Comparison of ENCODE assay signal across 13 cellular contexts in genomic region chr2:231664727-231665126, GRCh38. TPM values are rescaled to one million over a fixed set of nuclear protein-coding genes. Genes with fewer than 3 reads are reported as not detected.
DNase-seq lines count a peak whose midpoint lies in the region; TF ChIP-seq lines count a peak whose summit lies in the region.
"Had no signal": no experiment of that assay in that cellular context is flagged by ENCODE, and none has a peak within 500 bp of the region (broad histone marks: within the 10 kb centered on the region; RNA-seq: fewer than 3 reads in every experiment).

No MANE protein-coding gene starts in this region.

- intact Hi-C loops in sigmoid colon (cut with DNase I) = no loop called here

- H3K4me2 ChIP-seq in BLaER1 = peak overlapping the region; percentile 95

- DNase-seq in OCI-M2 (lab: John Stamatoyannopoulos, UW; ENCODE audit: unreplicated experiment) = peak; percentile 73
- DNase-seq in fibroblast of villous mesenchyme (ENCODE audit: low read depth) = peak; percentile 67
- DNase-seq in sigmoid colon = no peak
- DNase-seq in AG08395 (ENCODE audit: low spot score) = no peak
- DNase-seq in NCI-H69 (lab: John Stamatoyannopoulos, UW) = no peak
- DNase-seq in NCI-H446 treated with DMSO at 0.1 percent for 48 hours (lab: John Stamatoyannopoulos, UW) = no peak
- DNase-seq in SW480 (ENCODE audit: low spot score) = no peak
- DNase-seq: activated CD4-positive, alpha-beta T cell treated with anti-CD3 and anti-CD28 coated beads for 4 hours; effector memory CD4-positive, alpha-beta T cell; GM23248; hippocampal formation; NCI-H2107 had no signal

- H3K9me3 ChIP-seq in BLaER1 (peaks cover 4% of the 10 kb centered on the region; the same call in 1 of the 2 replicates), sigmoid colon (no peaks in the 10 kb centered on the region)

- no peaks in the 10 kb centered on the region for H4K20me1 ChIP-seq in BLaER1

- TF ChIP-seq POLR2A in sigmoid colon (IDR thresholded peaks at IDR 0.05) = no peak

- H3K4me3 ChIP-seq in BLaER1 (peak overlapping the region; percentile 64; the same call in 1 of the 2 replicates), fibroblast of villous mesenchyme (ENCODE audit: low read depth, low read length) (no peak overlapping the region), sigmoid colon (no peak overlapping the region)
- H3K4me3 ChIP-seq: GM23248 had no signal

- peak overlapping the region; percentile 87 for H3K9ac ChIP-seq in BLaER1
- H3K9ac ChIP-seq: GM23248 had no signal

- TF ChIP-seq CTCF in fibroblast of villous mesenchyme (IDR thresholded peaks at IDR 0.05; ENCODE audit: insufficient read depth, low read depth, low read length) = no peak
- no peak for TF ChIP-seq CTCF in sigmoid colon (IDR thresholded peaks at IDR 0.05)

- TF ChIP-seq EP300 in sigmoid colon (IDR thresholded peaks at IDR 0.05) = no peak

- H3K27ac ChIP-seq in BLaER1 (peak overlapping the region; percentile 98), sigmoid colon (peak overlapping the region; percentile 95 to 99 (median 97))
- H3K27ac ChIP-seq: GM23248 had no signal

- peaks cover 95% of the 10 kb centered on the region for H3K4me1 ChIP-seq in BLaER1
- H3K4me1 ChIP-seq in sigmoid colon = peaks cover 4 to 49% (median 41%) of the 10 kb centered on the region in 4 donors

- 60 to 81% methylated on average over 8 of the region's 8 CpGs for WGBS in sigmoid colon, 2 donors

- H3K27me3 ChIP-seq in BLaER1 = no peaks in the 10 kb centered on the region
- no peaks in the 10 kb centered on the region for H3K27me3 ChIP-seq in sigmoid colon

- H3K36me3 ChIP-seq in BLaER1 = no peaks in the 10 kb centered on the region
- H3K36me3 ChIP-seq in sigmoid colon = no peaks in the 10 kb centered on the region

RNA-seq across cellular contexts. Expression of gene PTMA, which starts 43.6 kb away (rescaled TPM):
- total RNA-seq in fibroblast of villous mesenchyme = 598 and 694 TPM in 2 replicates
- total RNA-seq in sigmoid colon = 1,000 to 10,000 TPM in 2 of 4 donors, 100 to 1,000 TPM in 2; 807 to 1,142 (median 1,007) TPM
- polyA plus RNA-seq in sigmoid colon = 1,000 to 10,000 TPM; 1,787 to 2,683 (median 1,800) TPM

Comparison
In these comparisons a context has a peak if more than half of its experiments do, and no peak if none do; other contexts are left out.
1. DNase-seq: peak in OCI-M2 (single experiment) and fibroblast of villous mesenchyme (single experiment); none in sigmoid colon (single experiment), AG08395 (single experiment), NCI-H69 (single experiment), NCI-H446 treated with DMSO at 0.1 percent for 48 hours (single experiment) and SW480 (single experiment).